ENCODE assay signal across 10 cellular contexts in the genomic region with DNA sequence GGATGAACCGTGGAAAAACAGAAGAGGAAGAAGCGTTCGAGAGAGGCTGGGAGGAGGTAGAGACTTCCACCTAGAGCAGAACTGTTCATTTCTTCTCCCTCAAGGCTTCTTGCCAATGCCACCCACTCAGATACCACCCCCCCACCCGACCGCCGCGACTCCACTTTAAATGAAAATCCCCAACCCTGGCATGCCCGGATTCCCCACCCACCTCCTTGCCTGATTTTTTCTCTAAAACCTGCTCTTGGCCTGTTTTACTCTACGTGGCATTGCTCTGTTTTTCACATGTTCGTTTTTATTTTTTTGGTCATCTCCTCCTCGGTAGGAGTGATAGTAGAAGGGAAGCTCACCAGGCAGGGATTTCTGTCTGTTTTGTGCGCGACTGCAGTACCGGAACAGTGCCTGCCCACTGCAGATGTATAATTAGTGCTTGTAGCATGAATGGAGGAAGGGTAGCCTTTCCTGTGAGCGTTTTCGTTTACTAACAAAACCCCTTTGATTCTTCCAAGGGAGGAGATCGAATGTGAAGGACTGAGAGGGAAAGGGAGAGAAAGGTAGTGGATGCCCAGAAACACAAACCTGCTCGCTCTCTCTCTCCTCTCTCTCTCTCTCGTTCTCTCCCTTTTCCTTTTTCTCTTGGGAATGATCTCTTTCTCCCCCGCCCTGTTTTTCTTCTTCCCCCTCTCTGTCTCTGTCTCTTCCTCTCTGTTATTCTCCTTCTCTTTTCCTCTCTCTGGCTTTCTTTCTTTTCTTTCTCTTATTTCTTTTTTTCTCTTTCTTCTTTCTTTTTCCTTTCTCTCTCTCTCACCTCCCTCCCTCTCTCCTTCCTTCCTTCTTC. TPM values are rescaled to one million over a fixed set of nuclear protein-coding genes. Genes with fewer than 3 reads are reported as not detected.
A peak's percentile ranks its signal among the peaks of the same experiment; 100 is the strongest.
DNase-seq lines count a peak whose midpoint lies in the region; FAIRE-seq and TF ChIP-seq lines count a peak whose summit lies in the region.
"Had no signal": no experiment of that assay in that cellular context is flagged by ENCODE, and none has a peak within 500 bp of the region (broad histone marks: within the 10 kb centered on the region; RNA-seq: fewer than 3 reads in every experiment).

No MANE protein-coding gene starts in this region.

- H3K4me3 ChIP-seq in NB4 (ENCODE audit: low read depth, low read length) (peak overlapping the region; percentile 57), astrocyte (ENCODE audit: insufficient read depth, low read depth, low read length) (no peak overlapping the region), MM.1S (ENCODE audit: low read length) (no peak overlapping the region), tibial nerve (no peak overlapping the region), right atrium auricular region (no peak overlapping the region)
- H3K4me3 ChIP-seq: cardiac muscle cell had no signal

- peak overlapping the region; percentile 28 for H3K4me2 ChIP-seq in astrocyte (ENCODE audit: low read length)
- no peak overlapping the region for H3K4me2 ChIP-seq in MM.1S (ENCODE audit: low read depth, low read length)

- no peak overlapping the region for H3K4me3 Mint-ChIP-seq in astrocyte (ENCODE audit: unreplicated experiment)

- no peaks in the 10 kb centered on the region for H3K79me2 ChIP-seq in astrocyte (ENCODE audit: insufficient read depth, low read length)
- peaks cover 11% of the 10 kb centered on the region for H3K79me2 ChIP-seq in MM.1S (ENCODE audit: low read length)

- no peaks in the 10 kb centered on the region for H3K36me3 ChIP-seq in astrocyte (ENCODE audit: insufficient read depth, low read length)
- no peaks in the 10 kb centered on the region for H3K36me3 ChIP-seq in MM.1S (replicated peaks; ENCODE audit: insufficient read depth, low read length)
- H3K36me3 ChIP-seq in tibial nerve = no peaks in the 10 kb centered on the region
- no peaks in the 10 kb centered on the region for H3K36me3 ChIP-seq in right atrium auricular region
- H3K36me3 ChIP-seq: cardiac muscle cell had no signal

- no peak overlapping the region for H3K27ac Mint-ChIP-seq in astrocyte (ENCODE audit: unreplicated experiment)

- TF ChIP-seq POLR2A in NB4 (IDR thresholded peaks at IDR 0.05; ENCODE audit: extremely low read depth, insufficient read length) (no peak), tibial nerve (IDR thresholded peaks at IDR 0.05) (no peak)

- H3K27me3 Mint-ChIP-seq in astrocyte (ENCODE audit: low read depth, unreplicated experiment) = peaks cover 66% of the 10 kb centered on the region

- no peak for FAIRE-seq in astrocyte (lab: Jason Lieb, UNC)

- peaks cover 10% of the 10 kb centered on the region for H3K9me3 Mint-ChIP-seq in astrocyte (ENCODE audit: unreplicated experiment)

- H3K9me2 ChIP-seq in MM.1S (replicated peaks; ENCODE audit: insufficient read depth, low read length) = no peaks in the 10 kb centered on the region

- H3K4me1 Mint-ChIP-seq in astrocyte (ENCODE audit: low read depth, unreplicated experiment) = no peaks in the 10 kb centered on the region

- H3K27me3 ChIP-seq in astrocyte (ENCODE audit: insufficient read depth, low read length) (peaks cover 47% of the 10 kb centered on the region), MM.1S (replicated peaks; ENCODE audit: insufficient read depth, low read length) (no peaks in the 10 kb centered on the region), tibial nerve (peaks cover 0 to 91% of the 10 kb centered on the region in 2 donors), right atrium auricular region (peaks cover 19 to 28% of the 10 kb centered on the region in 2 donors)

- no peak for TF ChIP-seq EP300 in tibial nerve (IDR thresholded peaks at IDR 0.05)

- H3K9ac ChIP-seq in astrocyte (ENCODE audit: low read length) (no peak overlapping the region), MM.1S (ENCODE audit: low read length) (no peak overlapping the region)

- H4K20me1 ChIP-seq in astrocyte (ENCODE audit: insufficient read depth, low read length) (no peaks in the 10 kb centered on the region), MM.1S (ENCODE audit: insufficient read depth, low read length) (no peaks in the 10 kb centered on the region)

- peaks cover 3% of the 10 kb centered on the region for H3K36me3 Mint-ChIP-seq in astrocyte (ENCODE audit: low read depth, unreplicated experiment)

- no peak overlapping the region for H3K27ac ChIP-seq in astrocyte (ENCODE audit: low read depth, low read length)
- H3K27ac ChIP-seq in MM.1S (ENCODE audit: low read length) = no peak overlapping the region
- no peak overlapping the region for H3K27ac ChIP-seq in tibial nerve
- no peak overlapping the region for H3K27ac ChIP-seq in right atrium auricular region
- H3K27ac ChIP-seq: cardiac muscle cell had no signal

- WGBS in tibial nerve, 2 donors = 7 to 9% methylated on average over 20 of the region's 20 CpGs

- TF ChIP-seq CTCF in NB4 (IDR thresholded peaks at IDR 0.05; ENCODE audit: low read depth, low read length) (no peak), astrocyte (IDR thresholded peaks at IDR 0.05; ENCODE audit: insufficient read depth, low read depth, low read length) (no peak), MM.1S (IDR thresholded peaks at IDR 0.05; ENCODE audit: low read length) (no peak), tibial nerve (IDR thresholded peaks at IDR 0.05) (no peak), right atrium auricular region (IDR thresholded peaks at IDR 0.05) (no peak)

- peak; percentile 34 for DNase-seq in activated CD8-positive, alpha-beta memory T cell treated with anti-CD3 and anti-CD28 coated beads, Interleukin-2, amount 50 U/mL, for 4 hours
- DNase-seq in activated CD8-positive, alpha-beta memory T cell treated with anti-CD3 and anti-CD28 coated beads, Interleukin-2, amount 50 U/mL, for 48 hours = no peak
- DNase-seq in NB4 (ENCODE audit: low read depth) (peak; percentile 62), astrocyte (ENCODE audit: low read depth) (no peak), renal cortical epithelial cell (ENCODE audit: low read depth) (peak; percentile 47), MM.1S (no peak), tibial nerve (ENCODE audit: low spot score in 2 of 2) (no peak), right atrium auricular region (ENCODE audit: low spot score) (no peak)
- DNase-seq: NCI-H510A had no signal

- peaks cover 14% of the 10 kb centered on the region for H3F3A ChIP-seq in MM.1S (ENCODE audit: insufficient read depth, low read length)

- H2AFZ ChIP-seq in astrocyte (ENCODE audit: low read depth, low read length) = no peak overlapping the region
- H2AFZ ChIP-seq in MM.1S (ENCODE audit: low read length) = no peak overlapping the region

- H3K4me1 ChIP-seq in astrocyte (ENCODE audit: insufficient read depth, low read length) (no peaks in the 10 kb centered on the region), MM.1S (ENCODE audit: low read length) (peaks cover 18% of the 10 kb centered on the region), tibial nerve (peaks cover 0 to 39% (median 3%) of the 10 kb centered on the region in 4 donors), right atrium auricular region (peaks cover 0 to 32% of the 10 kb centered on the region in 2 donors)

- H3K9me3 ChIP-seq in astrocyte (ENCODE audit: insufficient read depth, low read depth, low read length) (no peaks in the 10 kb centered on the region), MM.1S (replicated peaks; ENCODE audit: insufficient read depth, low read length) (no peaks in the 10 kb centered on the region), tibial nerve (no peaks in the 10 kb centered on the region), right atrium auricular region (no peaks in the 10 kb centered on the region)

RNA-seq across cellular contexts. Expression of a gene that starts 2.2 kb away (rescaled TPM):
- total RNA-seq in astrocyte (0.34 and 0.48 TPM in 2 replicates), renal cortical epithelial cell (26.0 and 112 TPM in 2 replicates), tibial nerve (under 1 TPM in 1 of 4 donors, not detected in 3; 0.87 TPM), right atrium auricular region (not detected)
- total RNA-seq: cardiac muscle cell had no signal

RNA-seq across cellular contexts. Expression of a gene that starts 57.9 kb away (rescaled TPM):
- total RNA-seq in astrocyte (2.3 and 2.4 TPM in 2 replicates), renal cortical epithelial cell (7.4 and 30.9 TPM in 2 replicates), tibial nerve (1 to 10 TPM in 2 of 4 donors, under 1 TPM in 1, not detected in 1; 0.66 to 1.3 (median 1.2) TPM), right atrium auricular region (under 1 TPM in 1 of 2 donors, not detected in 1; 0.43 TPM)

Comparison
In these comparisons a context has a peak if more than half of its experiments do, and no peak if none do; other contexts are left out.
1. DNase-seq: peak in activated CD8-positive, alpha-beta memory T cell treated with anti-CD3 and anti-CD28 coated beads, Interleukin-2, amount 50 U/mL, for 4 hours (single experiment), NB4 (single experiment) and renal cortical epithelial cell (single experiment); none in activated CD8-positive, alpha-beta memory T cell treated with anti-CD3 and anti-CD28 coated beads, Interleukin-2, amount 50 U/mL, for 48 hours (single experiment), astrocyte (single experiment), MM.1S (single experiment), tibial nerve (0 of 2) and right atrium auricular region (single experiment).
2. RNA of a gene that starts 2.2 kb away (total RNA-seq): 26.0 to 112 TPM in renal cortical epithelial cell; 0.34 to 0.48 TPM in astrocyte, 0.87 TPM in tibial nerve and not detected in right atrium auricular region; every median in the first group is over 10 times any median in the second.